Comparison of ENCODE assay signal across 1 cellular context in genomic region chr5:77776606-77777206, GRCh38.
TF ChIP-seq lines count a peak whose summit lies in the region.

No MANE protein-coding gene starts in this region.

TF ChIP-seq in GM12878, 131 proteins besides CTCF, POLR2A, EP300 and RAD21 (continued from another document):
- TF ChIP-seq ATF3 (IDR thresholded peaks at IDR 0.05; ENCODE audit: borderline replicate concordance, extremely low read depth, low read depth, low read length) = no peak
- TF ChIP-seq ETV6 (conservative IDR thresholded peaks at IDR 0.05 in 1 of 2, IDR thresholded peaks at IDR 0.05 in 1 of 2; ENCODE audit: borderline replicate concordance in 1 of 2, low read depth in 1 of 2) = no peak
- TF ChIP-seq CUX1 (IDR thresholded peaks at IDR 0.05; ENCODE audit: insufficient replicate concordance, low read depth, low read length) = no peak
- TF ChIP-seq RAD51 (IDR thresholded peaks at IDR 0.05) = 0 out of 2 replicates have a peak, but pooled peaks have one; percentile 10
- TF ChIP-seq PBX3 (IDR thresholded peaks at IDR 0.05; ENCODE audit: insufficient replicate concordance, low read depth, low read length) = no peak
- TF ChIP-seq MTA2 (IDR thresholded peaks at IDR 0.05; ENCODE audit: low read depth) = no peak
